8 cellular contexts compared by ENCODE assay signal in genomic region chr7:131071786-131072504, GRCh38.
DNase-seq lines count a peak whose midpoint lies in the region; ATAC-seq and TF ChIP-seq lines count a peak whose summit lies in the region.

No MANE protein-coding gene starts in this region.

- intact Hi-C loops in posterior vena cava (cut with DNase I) = no loop called here

- no peak for ATAC-seq in GM21737 (IDR thresholded peaks at IDR 0.05; ENCODE audit: unreplicated experiment)

- peaks cover 6% of the 10 kb centered on the region for H3K36me3 Mint-ChIP-seq in T-helper 2 cell treated with Interferon-gamma antibody and Interleukin-4, amounts not matched to agents 5 μg/mL and 100 μg/mL, for 36 hours (ENCODE audit: low read depth)

- H3K27ac ChIP-seq in C4-2B = no peak overlapping the region

- H3K4me1 Mint-ChIP-seq in T-helper 2 cell treated with Interferon-gamma antibody and Interleukin-4, amounts not matched to agents 5 μg/mL and 100 μg/mL, for 36 hours (ENCODE audit: low read depth) = peaks cover 21% of the 10 kb centered on the region

- peak overlapping the region; percentile 53 for H3K27ac Mint-ChIP-seq in T-helper 2 cell treated with Interferon-gamma antibody and Interleukin-4, amounts not matched to agents 5 μg/mL and 100 μg/mL, for 36 hours

- TF ChIP-seq CTCF in C4-2B (conservative IDR thresholded peaks at IDR 0.05) (peak; percentile 81), fibroblast of mammary gland (conservative IDR thresholded peaks at IDR 0.05; ENCODE audit: control insufficient read depth, insufficient read depth, low read depth, low read length) (peak; percentile 24)

- DNase-seq in HS-27A (ENCODE audit: low read depth) (peak; percentile 80), fibroblast of mammary gland (ENCODE audit: low read depth) (peak; percentile 94), posterior vena cava (ENCODE audit: low spot score) (peak; percentile 85), NCI-H774 (lab: John Stamatoyannopoulos, UW) (no peak), iPS-NIHi11 (ENCODE audit: low spot score) (no peak)
- no peak for DNase-seq in T-helper 2 cell treated with Interferon-gamma antibody and Interleukin-4, amounts not matched to agents 5 μg/mL and 100 μg/mL, for 36 hours (ENCODE audit: low spot score)

- H3K4me3 ChIP-seq in fibroblast of mammary gland (ENCODE audit: control insufficient read depth, low read depth, low read length) = peak overlapping the region; percentile 31

- H3K4me3 Mint-ChIP-seq in T-helper 2 cell treated with Interferon-gamma antibody and Interleukin-4, amounts not matched to agents 5 μg/mL and 100 μg/mL, for 36 hours = no peak overlapping the region

- H3K9me3 Mint-ChIP-seq in T-helper 2 cell treated with Interferon-gamma antibody and Interleukin-4, amounts not matched to agents 5 μg/mL and 100 μg/mL, for 36 hours = no peaks in the 10 kb centered on the region

- H3K27me3 Mint-ChIP-seq in T-helper 2 cell treated with Interferon-gamma antibody and Interleukin-4, amounts not matched to agents 5 μg/mL and 100 μg/mL, for 36 hours (ENCODE audit: low read depth) = no peaks in the 10 kb centered on the region

Comparison
In these comparisons a context has a peak if more than half of its experiments do, and no peak if none do; other contexts are left out.
1. DNase-seq: peak in HS-27A (single experiment), fibroblast of mammary gland (single experiment) and posterior vena cava (single experiment); none in T-helper 2 cell treated with Interferon-gamma antibody and Interleukin-4, amounts not matched to agents 5 μg/mL and 100 μg/mL, for 36 hours (single experiment), NCI-H774 (single experiment) and iPS-NIHi11 (single experiment).